Comparison of ENCODE assay signal across 35 cellular contexts in the genomic region with DNA sequence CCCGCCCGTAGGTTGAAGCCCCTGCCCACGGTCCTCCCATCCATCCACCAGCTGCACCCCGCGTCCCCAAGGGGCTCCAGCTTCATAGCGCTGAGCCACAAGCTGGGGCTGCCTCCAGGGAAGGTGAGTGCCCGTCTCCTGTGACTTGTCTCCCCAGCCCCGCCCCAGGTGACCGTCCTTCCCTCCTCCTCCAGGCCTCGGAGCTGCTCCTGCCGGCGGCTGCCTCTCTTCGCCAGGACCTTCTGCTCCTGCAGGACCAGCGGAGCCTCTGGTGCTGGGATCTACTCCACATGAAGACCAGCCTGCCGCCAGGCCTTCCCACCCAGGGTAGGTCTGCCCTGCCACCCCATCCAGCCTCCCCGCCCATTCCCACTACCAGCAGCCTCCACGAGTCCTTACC. TPM values are rescaled to one million over a fixed set of nuclear protein-coding genes. Genes with fewer than 3 reads are reported as not detected.
"Had no signal": no experiment of that assay in that cellular context is flagged by ENCODE, and none has a peak within 500 bp of the region (broad histone marks: within the 10 kb centered on the region; RNA-seq: fewer than 3 reads in every experiment).

No MANE protein-coding gene starts in this region.

- H3K4me3 ChIP-seq: dorsolateral prefrontal cortex, gastrocnemius medialis, heart left ventricle, hepatocyte, left lung, smooth muscle cell, suprapubic skin, transverse colon, upper lobe of right lung, uterus had no signal

- H3K27ac ChIP-seq: dorsolateral prefrontal cortex, epithelial cell of prostate, gastrocnemius medialis, heart left ventricle, hepatocyte, left lung, neutrophil, parathyroid adenoma, suprapubic skin, transverse colon, upper lobe of right lung, uterus had no signal

- H3K36me3 ChIP-seq: gastrocnemius medialis, transverse colon, upper lobe of right lung, uterus had no signal

- DNase-seq: dorsolateral prefrontal cortex; effector CD4-positive, alpha-beta T cell; endodermal cell; foreskin fibroblast; gastrocnemius medialis; left cardiac atrium; left lung; mesendoderm; midbrain; naive thymus-derived CD4-positive, alpha-beta T cell; stimulated activated CD4-positive, alpha-beta T cell treated with anti-CD3 and anti-CD28 coated beads, Interleukin-12 subunit alpha, Interleukin-12 subunit beta, amount 100 ng/mL, for 4 hours; stimulated activated CD4-positive, alpha-beta T cell treated with anti-CD3 and anti-CD28 coated beads, Interleukin-1b, Interleukin-23, amount 100 ng/mL, for 48 hours; stimulated activated CD4-positive, alpha-beta T cell treated with anti-CD3 and anti-CD28 coated beads, Interleukin-4, amount 100 ng/mL, for 1 hour; stimulated activated CD8-positive, alpha-beta memory T cell treated with anti-CD3 and anti-CD28 coated beads, Interleukin-4, amount 100 ng/mL, for 48 hours; stimulated activated naive CD4-positive, alpha-beta T cell; stimulated activated naive CD8-positive, alpha-beta T cell treated with anti-CD3 and anti-CD28 coated beads, Interleukin-15, amount 100 ng/mL, for 72 hours; transverse colon; upper lobe of right lung; uterus had no signal

- H3K4me3 Mint-ChIP-seq: endodermal cell; naive thymus-derived CD4-positive, alpha-beta T cell; nephron; stimulated activated naive CD8-positive, alpha-beta T cell treated with anti-CD3 and anti-CD28 coated beads, Interleukin-15, amount 100 ng/mL, for 72 hours had no signal

- H3K9me3 Mint-ChIP-seq: endodermal cell; nephron; stimulated activated naive CD8-positive, alpha-beta T cell treated with anti-CD3 and anti-CD28 coated beads, Interleukin-15, amount 100 ng/mL, for 72 hours had no signal

- H3K9me3 ChIP-seq: gastrocnemius medialis, heart left ventricle, left lung, neutrophil, suprapubic skin, transverse colon, upper lobe of right lung, uterus had no signal

- H3K27ac Mint-ChIP-seq: endodermal cell, nephron, progenitor cell of endocrine pancreas had no signal

- ATAC-seq: esophagus mucosa; gastrocnemius medialis; heart left ventricle; left cardiac atrium; left lung; naive thymus-derived CD4-positive, alpha-beta T cell; sciatic nerve; stimulated activated naive CD8-positive, alpha-beta T cell treated with anti-CD3 and anti-CD28 coated beads, Interleukin-15, amount 100 ng/mL, for 72 hours; upper lobe of right lung had no signal

- H3K4me1 Mint-ChIP-seq: endodermal cell; nephron; stimulated activated naive CD8-positive, alpha-beta T cell treated with anti-CD3 and anti-CD28 coated beads, Interleukin-15, amount 100 ng/mL, for 72 hours had no signal

- H3K27me3 Mint-ChIP-seq: naive thymus-derived CD4-positive, alpha-beta T cell; progenitor cell of endocrine pancreas; stimulated activated naive CD8-positive, alpha-beta T cell treated with anti-CD3 and anti-CD28 coated beads, Interleukin-15, amount 100 ng/mL, for 72 hours had no signal

- H3K27me3 ChIP-seq: dorsolateral prefrontal cortex, gastrocnemius medialis, heart left ventricle, hepatocyte, left lung, neutrophil, suprapubic skin, transverse colon, upper lobe of right lung, uterus had no signal

RNA-seq across cellular contexts. Expression of gene ETV2, which starts 21.5 kb away (rescaled TPM):
- total RNA-seq: kidney epithelial cell, smooth muscle cell had no signal

RNA-seq across cellular contexts. Expression of gene PMIS2, which starts 34.0 kb away (rescaled TPM):
- total RNA-seq: endodermal cell; esophagus mucosa; gastrocnemius medialis; heart left ventricle; hepatocyte; kidney epithelial cell; left cardiac atrium; left lung; lower leg skin; lung microvascular endothelial cell; mucosa of gallbladder; naive thymus-derived CD4-positive, alpha-beta T cell; omental fat pad; progenitor cell of endocrine pancreas; sciatic nerve; smooth muscle cell; suprapubic skin; transverse colon; upper lobe of right lung; uterus had no signal
